14 cellular contexts compared by ENCODE assay signal in the genomic region with DNA sequence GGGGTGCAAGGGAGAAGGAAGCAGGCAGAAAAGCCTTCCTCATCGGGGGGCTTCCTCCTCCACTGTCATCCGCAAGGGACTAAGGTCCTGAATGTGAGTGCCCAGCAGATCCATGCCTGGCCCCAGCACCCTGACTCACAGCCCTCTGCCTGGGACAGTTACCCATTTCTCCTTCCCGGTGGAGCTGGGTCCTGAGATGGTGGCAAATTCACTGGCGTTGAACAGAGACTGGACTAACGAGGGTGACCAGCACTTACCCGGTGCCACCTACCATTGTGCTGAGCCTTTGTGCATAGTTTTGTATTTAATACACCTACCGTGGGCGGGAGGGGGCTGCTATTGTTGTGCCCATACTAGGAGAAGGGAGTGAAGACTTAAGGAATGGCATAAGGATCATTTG. TPM values are rescaled to one million over a fixed set of nuclear protein-coding genes. Genes with fewer than 3 reads are reported as not detected.
DNase-seq lines count a peak whose midpoint lies in the region; ATAC-seq and TF ChIP-seq lines count a peak whose summit lies in the region.
"Had no signal": no experiment of that assay in that cellular context is flagged by ENCODE, and none has a peak within 500 bp of the region (broad histone marks: within the 10 kb centered on the region; RNA-seq: fewer than 3 reads in every experiment).

No MANE protein-coding gene starts in this region.

- H4K20me1 ChIP-seq in H9 (ENCODE audit: control insufficient read depth, insufficient read depth, insufficient read length): no peaks in the 10 kb centered on the region

- H3K27me3 Mint-ChIP-seq in H9 (ENCODE audit: low read depth) (peaks cover 13% of the 10 kb centered on the region), activated B cell treated with CpG ODN at 0.5 μM for 24 hours (peaks cover 50% of the 10 kb centered on the region)

- H4K91ac ChIP-seq in H9 (ENCODE audit: insufficient read length, low read depth, low read length): no peak overlapping the region

- no peak overlapping the region for H3K23ac ChIP-seq in H9 (ENCODE audit: insufficient read length, low read depth, low read length)

- no peaks in the 10 kb centered on the region; a peak in 1 of 7 replicates for H3K36me3 Mint-ChIP-seq in H9 (ENCODE audit: insufficient read depth in 1 of 3, low read depth in 3 of 3)
- H3K36me3 Mint-ChIP-seq in activated B cell treated with CpG ODN at 0.5 μM for 24 hours (ENCODE audit: low read depth): no peaks in the 10 kb centered on the region
- peaks cover 6% of the 10 kb centered on the region for H3K36me3 Mint-ChIP-seq in stimulated activated effector memory CD8-positive, alpha-beta T cell treated with anti-CD3 and anti-CD28 coated beads, Interleukin-12 subunit alpha, Interleukin-12 subunit beta, amount 100 ng/mL, for 72 hours

- in situ Hi-C loops in GM13976 (cut with MboI; ENCODE audit: low sequenced_read_pairs, unreplicated experiment): loop anchor here (10.0 kb wide), 1 partner anchor 75 kb away; the partner anchor contains the start of gene CD9

- no peaks in the 10 kb centered on the region for H3K9me3 ChIP-seq in H9 (ENCODE audit: control insufficient read depth, low read depth, low read length)
- H3K9me3 ChIP-seq in liver (ENCODE audit: control insufficient read depth in 4 of 4, low read length in 3 of 4): no peaks in the 10 kb centered on the region
- H3K9me3 ChIP-seq: HAP-1, mucosa of descending colon had no signal

- H2BK20ac ChIP-seq in H9 (ENCODE audit: low read depth, low read length, poor library complexity, severe bottlenecking): no peak overlapping the region

- H3K23me2 ChIP-seq in H9 (ENCODE audit: insufficient read length, low read depth, low read length, poor library complexity, severe bottlenecking): peaks cover 4% of the 10 kb centered on the region

- H3K9ac ChIP-seq in H9 (ENCODE audit: extremely low read depth, insufficient read length, low read length) (no peak overlapping the region), liver (ENCODE audit: low read depth in 1 of 2, low read length in 2 of 2) (peak overlapping the region in 1 of 2 donors; percentile 55)

- H3K18ac ChIP-seq in H9 (ENCODE audit: insufficient read length, low read depth, low read length): no peak overlapping the region

- H3K56ac ChIP-seq in H9 (ENCODE audit: insufficient read length, low read depth, low read length): no peak overlapping the region

- H4K8ac ChIP-seq in H9 (replicated peaks; ENCODE audit: insufficient read length, low read depth, low read length): no peak overlapping the region

- H3T11ph ChIP-seq in H9 (ENCODE audit: low read length): no peak overlapping the region

- no peaks in the 10 kb centered on the region for H3K36me3 ChIP-seq in liver (ENCODE audit: control insufficient read depth in 4 of 4, insufficient read depth in 3 of 4, low read depth in 1 of 4, low read length in 3 of 4)
- H3K36me3 ChIP-seq: HAP-1 had no signal

- no peak overlapping the region for H2BK120ac ChIP-seq in H9 (ENCODE audit: low read depth, low read length, poor library complexity, severe bottlenecking)

- 0 out of 2 replicates have a peak overlapping the region, but pooled peaks have one; percentile 11 for H3K14ac ChIP-seq in H9 (ENCODE audit: insufficient read depth, low read length)

- H2AFZ ChIP-seq in H9 (ENCODE audit: low read length): no peak overlapping the region

- no peak overlapping the region for H3K4ac ChIP-seq in H9 (ENCODE audit: low read depth, low read length)

- CTCF ChIA-PET in activated B cell treated with CpG ODN at 0.5 μM for 24 hours (lab: Charles Lee): interaction anchor here (0.8 to 4.7 kb wide), 7 partner anchors 8 to 291 kb away, joined by 3 to 50 read pairs (median 7); no protein-coding TSS in a partner anchor

- H3K4me1 Mint-ChIP-seq in H9 (peaks cover 50 to 53% of the 10 kb centered on the region in 2 experiments), activated B cell treated with CpG ODN at 0.5 μM for 24 hours (peaks cover 6% of the 10 kb centered on the region)
- H3K4me1 Mint-ChIP-seq in stimulated activated effector memory CD8-positive, alpha-beta T cell treated with anti-CD3 and anti-CD28 coated beads, Interleukin-12 subunit alpha, Interleukin-12 subunit beta, amount 100 ng/mL, for 72 hours: peaks cover 6% of the 10 kb centered on the region

- H4K5ac ChIP-seq in H9 (ENCODE audit: insufficient read length, low read depth, low read length): no peak overlapping the region

- intact Hi-C loops in activated B cell treated with CpG ODN at 0.5 μM for 24 hours (cut with micrococcal nuclease): loop anchor here (2.0 to 5.0 kb wide), 2 partner anchors 55 to 193 kb away; partner anchors contain the start of gene VAMP1

- H3K4me3 Mint-ChIP-seq in H9: peak overlapping the region in 1 of 2 experiments; percentile 53; a peak in 2 of 5 replicates
- H3K4me3 Mint-ChIP-seq in activated B cell treated with CpG ODN at 0.5 μM for 24 hours: peak overlapping the region; percentile 28
- H3K4me3 Mint-ChIP-seq in stimulated activated effector memory CD8-positive, alpha-beta T cell treated with anti-CD3 and anti-CD28 coated beads, Interleukin-12 subunit alpha, Interleukin-12 subunit beta, amount 100 ng/mL, for 72 hours: peak overlapping the region; percentile 75

- no peak overlapping the region for H2BK15ac ChIP-seq in H9 (ENCODE audit: low read depth, low read length)

- no peak for TF ChIP-seq RAD21 in liver (IDR thresholded peaks at IDR 0.05)

- H3K4me1 ChIP-seq in H9 (ENCODE audit: insufficient read depth, low read length) (peaks cover 11% of the 10 kb centered on the region; the same call in 1 of the 2 replicates), liver (ENCODE audit: control insufficient read depth in 4 of 4, insufficient read depth in 4 of 4, low read length in 3 of 4) (peaks cover 6 to 23% (median 16%) of the 10 kb centered on the region in 4 donors)

- no peak overlapping the region for H2AK5ac ChIP-seq in H9 (ENCODE audit: insufficient read length, low read length)

- WGBS in H9 (ENCODE audit: extremely low coverage, insufficient read length, low lambda C conversion rate): no CpG with 5 or more reads among the region's 8 CpGs
- WGBS in liver: 88% methylated on average over 8 of the region's 8 CpGs

- no peak overlapping the region for H3K4me3 ChIP-seq in liver (ENCODE audit: low read depth in 1 of 3, low read length in 3 of 3)
- H3K4me3 ChIP-seq: HAP-1, mucosa of descending colon had no signal

- no peaks in the 10 kb centered on the region for H3K27me3 ChIP-seq in H9 (ENCODE audit: insufficient read depth, low read length)
- no peaks in the 10 kb centered on the region for H3K27me3 ChIP-seq in liver (ENCODE audit: control insufficient read depth in 4 of 4, insufficient read depth in 4 of 4, low read length in 3 of 4)

- POLR2A ChIA-PET in activated B cell treated with CpG ODN at 0.5 μM for 24 hours (lab: Charles Lee): no interaction called here

- no peak for ATAC-seq in activated B cell treated with CpG ODN at 0.5 μM for 24 hours (ENCODE audit: low read depth)
- no peak for ATAC-seq in stimulated activated effector memory CD8-positive, alpha-beta T cell treated with anti-CD3 and anti-CD28 coated beads, Interleukin-12 subunit alpha, Interleukin-12 subunit beta, amount 100 ng/mL, for 72 hours

- no peaks in the 10 kb centered on the region for H3K79me2 ChIP-seq in H9 (ENCODE audit: insufficient read depth, low read length)

- DNase-seq in H9 (no peak), activated B cell treated with CpG ODN at 0.5 μM for 24 hours (no peak), GM13976 (ENCODE audit: low spot score) (no peak), HK-2 (ENCODE audit: unreplicated experiment) (no peak), mucosa of gallbladder (ENCODE audit: low spot score) (no peak)
- no peak for DNase-seq in stimulated activated effector memory CD8-positive, alpha-beta T cell treated with anti-CD3 and anti-CD28 coated beads, Interleukin-12 subunit alpha, Interleukin-12 subunit beta, amount 100 ng/mL, for 72 hours (ENCODE audit: low spot score in 2 of 2)
- DNase-seq in stimulated activated naive CD4-positive, alpha-beta T cell treated with Interleukin-2 at 50 U/mL for 16 hours (lab: John Stamatoyannopoulos, UW): no peak
- DNase-seq: activated CD8-positive, alpha-beta memory T cell treated with anti-CD3 and anti-CD28 coated beads, Interleukin-2, amount 50 U/mL, for 4 hours; NCI-H526; stimulated activated CD4-positive, alpha-beta T cell treated with anti-CD3 and anti-CD28 coated beads, Interleukin-2, amount 100 ng/mL, for 48 hours had no signal

- H2BK5ac ChIP-seq in H9 (ENCODE audit: insufficient read length, low read length): no peak overlapping the region

- TF ChIP-seq CTCF in H9 (conservative IDR thresholded peaks at IDR 0.05): no peak
- TF ChIP-seq CTCF in activated B cell treated with CpG ODN at 0.5 μM for 24 hours (IDR thresholded peaks at IDR 0.05): no peak
- no peak for TF ChIP-seq CTCF in liver (IDR thresholded peaks at IDR 0.05; ENCODE audit: low read depth, low read length, missing input control)
- TF ChIP-seq CTCF in GM13976 (IDR thresholded peaks at IDR 0.05; ENCODE audit: borderline replicate concordance, control extremely low read depth, extremely low read depth, insufficient read depth, missing control alignments): no peak

- H3K27ac Mint-ChIP-seq in H9: no peak overlapping the region
- H3K27ac Mint-ChIP-seq in activated B cell treated with CpG ODN at 0.5 μM for 24 hours: no peak overlapping the region
- no peak overlapping the region for H3K27ac Mint-ChIP-seq in stimulated activated effector memory CD8-positive, alpha-beta T cell treated with anti-CD3 and anti-CD28 coated beads, Interleukin-12 subunit alpha, Interleukin-12 subunit beta, amount 100 ng/mL, for 72 hours

- H3K9me3 Mint-ChIP-seq in H9 (no peaks in the 10 kb centered on the region; a peak in 2 of 5 replicates), activated B cell treated with CpG ODN at 0.5 μM for 24 hours (no peaks in the 10 kb centered on the region)
- no peaks in the 10 kb centered on the region for H3K9me3 Mint-ChIP-seq in stimulated activated effector memory CD8-positive, alpha-beta T cell treated with anti-CD3 and anti-CD28 coated beads, Interleukin-12 subunit alpha, Interleukin-12 subunit beta, amount 100 ng/mL, for 72 hours

- H3K27ac ChIP-seq in H9 (ENCODE audit: insufficient read length, low read depth, low read length) (no peak overlapping the region), liver (ENCODE audit: low read depth in 1 of 2, low read length in 2 of 2) (peak overlapping the region; percentile 38 to 84)

- no peak overlapping the region for H3K4me2 ChIP-seq in H9 (ENCODE audit: insufficient read depth, insufficient read length, low read length)

- H3K79me1 ChIP-seq in H9 (ENCODE audit: insufficient read depth, low read depth, low read length, poor library complexity, severe bottlenecking): no peaks in the 10 kb centered on the region

- H2BK12ac ChIP-seq in H9 (ENCODE audit: insufficient read length, low read depth, low read length): no peak overlapping the region

TF ChIP-seq in liver, 16 proteins besides CTCF, POLR2A, EP300 and RAD21 (continues in another document):
- TF ChIP-seq ATF3 (IDR thresholded peaks at IDR 0.05): no peak
- no peak for TF ChIP-seq JUND (IDR thresholded peaks at IDR 0.05)

RNA-seq across cellular contexts. Expression of gene PLEKHG6, which starts 30.9 kb away (rescaled TPM):
- total RNA-seq in H9 (2021) (17.7 and 20.0 TPM in 2 replicates), activated B cell treated with CpG ODN at 0.5 μM for 24 hours (not detected in 2 replicates), liver (1 to 10 TPM; 2.2 to 6.3 TPM), mucosa of gallbladder (64.9 TPM)
- polyA plus RNA-seq in liver: 1 to 10 TPM; 2.4 to 2.7 TPM
- total RNA-seq: T-helper 1 cell treated with Interleukin-12 subunit alpha and Interleukin-12 subunit beta and Interleukin-4 antibody, amounts not matched to agents 30 ng/mL and 1 ng/mL, for 36 hours had no signal
